8 cellular contexts compared by ENCODE assay signal in the genomic region with DNA sequence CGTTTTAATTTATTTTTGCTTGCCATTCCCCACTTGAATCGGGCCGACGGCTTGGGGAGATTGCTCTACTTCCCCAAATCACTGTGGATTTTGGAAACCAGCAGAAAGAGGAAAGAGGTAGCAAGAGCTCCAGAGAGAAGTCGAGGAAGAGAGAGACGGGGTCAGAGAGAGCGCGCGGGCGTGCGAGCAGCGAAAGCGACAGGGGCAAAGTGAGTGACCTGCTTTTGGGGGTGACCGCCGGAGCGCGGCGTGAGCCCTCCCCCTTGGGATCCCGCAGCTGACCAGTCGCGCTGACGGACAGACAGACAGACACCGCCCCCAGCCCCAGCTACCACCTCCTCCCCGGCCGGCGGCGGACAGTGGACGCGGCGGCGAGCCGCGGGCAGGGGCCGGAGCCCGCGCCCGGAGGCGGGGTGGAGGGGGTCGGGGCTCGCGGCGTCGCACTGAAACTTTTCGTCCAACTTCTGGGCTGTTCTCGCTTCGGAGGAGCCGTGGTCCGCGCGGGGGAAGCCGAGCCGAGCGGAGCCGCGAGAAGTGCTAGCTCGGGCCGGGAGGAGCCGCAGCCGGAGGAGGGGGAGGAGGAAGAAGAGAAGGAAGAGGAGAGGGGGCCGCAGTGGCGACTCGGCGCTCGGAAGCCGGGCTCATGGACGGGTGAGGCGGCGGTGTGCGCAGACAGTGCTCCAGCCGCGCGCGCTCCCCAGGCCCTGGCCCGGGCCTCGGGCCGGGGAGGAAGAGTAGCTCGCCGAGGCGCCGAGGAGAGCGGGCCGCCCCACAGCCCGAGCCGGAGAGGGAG. TPM values are rescaled to one million over a fixed set of nuclear protein-coding genes. Genes with fewer than 3 reads are reported as not detected.
DNase-seq lines count a peak whose midpoint lies in the region; ATAC-seq, FAIRE-seq and TF ChIP-seq lines count a peak whose summit lies in the region.

No MANE protein-coding gene starts in this region.

- peak; percentile 60 to 67 for DNase-seq in A549 (ENCODE audit: low read depth in 1 of 2, low spot score in 1 of 2)
- peak; percentile 68 for DNase-seq in NCI-H460 (ENCODE audit: extremely low read depth, low read depth)
- peak; percentile 20 for DNase-seq in activated CD8-positive, alpha-beta memory T cell treated with anti-CD3 and anti-CD28 coated beads, Interleukin-2, amount 50 U/mL, for 4 hours
- DNase-seq in erythroblast (lab: John Stamatoyannopoulos, UW) = peak; percentile 78 to 82
- DNase-seq in superior temporal gyrus (ENCODE audit: extremely low spot score) = peak; percentile 30

- peaks cover 5% of the 10 kb centered on the region for H3K27me3 ChIP-seq in mononuclear cell (ENCODE audit: insufficient read depth, low read length)

- TF ChIP-seq EP300 in A549 (IDR thresholded peaks at IDR 0.05) = no peak

- 2% methylated on average over 45 of the region's 84 CpGs for WGBS in A549 (ENCODE audit: missing lambda C conversion rate)

- FAIRE-seq in A549 (lab: Jason Lieb, UNC) = no peak

- H3K4me3 ChIP-seq in A549 (peak overlapping the region; percentile 59), mononuclear cell (ENCODE audit: low read length) (peak overlapping the region; percentile 63)

- H3K27ac ChIP-seq in A549 = peak overlapping the region; percentile 97 to 100

- H3K4me2 ChIP-seq in A549 = peak overlapping the region; percentile 93

- CTCF ChIA-PET in A549 (lab: Yijun Ruan, JAX) = interaction anchor here (0.5 to 4.8 kb wide), 41 partner anchors 7 to 467 kb away, joined by 3 to 235 read pairs (median 6); no protein-coding TSS in a partner anchor

- POLR2A ChIA-PET in A549 (lab: Yijun Ruan, JAX) = interaction anchor here (0.8 to 2.5 kb wide), 22 partner anchors 10 to 319 kb away, joined by 3 to 21 read pairs (median 4); a partner anchor contains a TSS

- ATAC-seq in A549 (peak; percentile 51 to 62), GM18505 (IDR thresholded peaks at IDR 0.05; ENCODE audit: unreplicated experiment) (peak; percentile 1), HG03442 (IDR thresholded peaks at IDR 0.05; ENCODE audit: unreplicated experiment) (no peak)

- no peak for TF ChIP-seq RAD21 in A549 (conservative IDR thresholded peaks at IDR 0.05 in 1 of 2, IDR thresholded peaks at IDR 0.05 in 1 of 2)

- H3K9me3 ChIP-seq in A549 (no peaks in the 10 kb centered on the region), mononuclear cell (ENCODE audit: low read depth, low read length) (no peaks in the 10 kb centered on the region)

- peaks cover 23% of the 10 kb centered on the region for H3K4me1 ChIP-seq in A549
- H3K4me1 ChIP-seq in mononuclear cell (ENCODE audit: insufficient read depth, low read length) = peaks cover 50% of the 10 kb centered on the region

- TF ChIP-seq CTCF in A549 (IDR thresholded peaks at IDR 0.05) = no peak

- TF ChIP-seq POLR2A in A549 (IDR thresholded peaks at IDR 0.05; ENCODE audit: low read length) (peak; percentile 49), GM18505 (IDR thresholded peaks at IDR 0.05; ENCODE audit: borderline replicate concordance, extremely low read depth, insufficient read depth, insufficient read length) (no peak), erythroblast (IDR thresholded peaks at IDR 0.05; ENCODE audit: low read length) (peak; percentile 70)

TF ChIP-seq in A549, 52 proteins besides CTCF, POLR2A, EP300 and RAD21:
- TF ChIP-seq HOXA7 (CRISPR knock-in tag; IDR thresholded peaks at IDR 0.05) (no peak), HDAC2 (IDR thresholded peaks at IDR 0.05) (no peak), JUN (IDR thresholded peaks at IDR 0.05) (peak in 1 of 2 experiments; percentile 51; a peak in 2 of 5 replicates), PHF8 (IDR thresholded peaks at IDR 0.05; ENCODE audit: borderline replicate concordance, low read depth) (peak; percentile 44; the same call in 1 of the 2 replicates), MYC (IDR thresholded peaks at IDR 0.05; ENCODE audit: borderline replicate concordance, low read length) (no peak), ZNF302 (CRISPR knock-in tag; IDR thresholded peaks at IDR 0.05) (no peak), TP53 (CRISPR knock-in tag; IDR thresholded peaks at IDR 0.05) (no peak), CHD2 (IDR thresholded peaks at IDR 0.05; ENCODE audit: low read length, partially characterized antibody) (no peak)
- TF ChIP-seq, protein P1, sequence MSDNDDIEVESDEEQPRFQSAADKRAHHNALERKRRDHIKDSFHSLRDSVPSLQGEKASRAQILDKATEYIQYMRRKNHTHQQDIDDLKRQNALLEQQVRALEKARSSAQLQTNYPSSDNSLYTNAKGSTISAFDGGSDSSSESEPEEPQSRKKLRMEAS (IDR thresholded peaks at IDR 0.05) = no peak
- TF ChIP-seq, protein P2, sequence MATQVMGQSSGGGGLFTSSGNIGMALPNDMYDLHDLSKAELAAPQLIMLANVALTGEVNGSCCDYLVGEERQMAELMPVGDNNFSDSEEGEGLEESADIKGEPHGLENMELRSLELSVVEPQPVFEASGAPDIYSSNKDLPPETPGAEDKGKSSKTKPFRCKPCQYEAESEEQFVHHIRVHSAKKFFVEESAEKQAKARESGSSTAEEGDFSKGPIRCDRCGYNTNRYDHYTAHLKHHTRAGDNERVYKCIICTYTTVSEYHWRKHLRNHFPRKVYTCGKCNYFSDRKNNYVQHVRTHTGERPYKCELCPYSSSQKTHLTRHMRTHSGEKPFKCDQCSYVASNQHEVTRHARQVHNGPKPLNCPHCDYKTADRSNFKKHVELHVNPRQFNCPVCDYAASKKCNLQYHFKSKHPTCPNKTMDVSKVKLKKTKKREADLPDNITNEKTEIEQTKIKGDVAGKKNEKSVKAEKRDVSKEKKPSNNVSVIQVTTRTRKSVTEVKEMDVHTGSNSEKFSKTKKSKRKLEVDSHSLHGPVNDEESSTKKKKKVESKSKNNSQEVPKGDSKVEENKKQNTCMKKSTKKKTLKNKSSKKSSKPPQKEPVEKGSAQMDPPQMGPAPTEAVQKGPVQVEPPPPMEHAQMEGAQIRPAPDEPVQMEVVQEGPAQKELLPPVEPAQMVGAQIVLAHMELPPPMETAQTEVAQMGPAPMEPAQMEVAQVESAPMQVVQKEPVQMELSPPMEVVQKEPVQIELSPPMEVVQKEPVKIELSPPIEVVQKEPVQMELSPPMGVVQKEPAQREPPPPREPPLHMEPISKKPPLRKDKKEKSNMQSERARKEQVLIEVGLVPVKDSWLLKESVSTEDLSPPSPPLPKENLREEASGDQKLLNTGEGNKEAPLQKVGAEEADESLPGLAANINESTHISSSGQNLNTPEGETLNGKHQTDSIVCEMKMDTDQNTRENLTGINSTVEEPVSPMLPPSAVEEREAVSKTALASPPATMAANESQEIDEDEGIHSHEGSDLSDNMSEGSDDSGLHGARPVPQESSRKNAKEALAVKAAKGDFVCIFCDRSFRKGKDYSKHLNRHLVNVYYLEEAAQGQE (IDR thresholded peaks at IDR 0.05) = no peak
- TF ChIP-seq, protein P3, sequence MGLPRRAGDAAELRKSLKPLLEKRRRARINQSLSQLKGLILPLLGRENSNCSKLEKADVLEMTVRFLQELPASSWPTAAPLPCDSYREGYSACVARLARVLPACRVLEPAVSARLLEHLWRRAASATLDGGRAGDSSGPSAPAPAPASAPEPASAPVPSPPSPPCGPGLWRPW (IDR thresholded peaks at IDR 0.05) = no peak

RNA-seq across cellular contexts. Expression of a gene that starts 0.6 kb away (rescaled TPM):
- polyA plus RNA-seq in A549 (2011; rRNA removed) (83.7 and 101 TPM in 2 replicates), A549 (2017; fragmentation: RNase III; extraction: RNeasy Plus Mini Kit Qiagen cat#74134 plus additional on column Dnase treatment) (35.4 to 41.1 TPM (median 35.8 TPM) in 3 replicates)
- polyA plus RNA-seq in A549 (2012; cell fraction: cytosol; rRNA removed) = 71.6 and 78.6 TPM in 2 replicates
- polyA plus RNA-seq in A549 (2012; cell fraction: nucleus; rRNA removed) = 87.2 and 111 TPM in 2 replicates
- polyA minus RNA-seq in A549 (2011; rRNA and poly(A)+ RNA removed) = 125 and 135 TPM in 2 replicates
- 73.7 and 85.5 TPM in 2 replicates for total RNA-seq in NCI-H460 (2014; rRNA removed; shearing (Covaris generic))
- 91.9 and 128 TPM in 2 replicates for polyA plus RNA-seq in NCI-H460 (2014; cell fraction: nucleus; rRNA removed)
- total RNA-seq in mononuclear cell = 78.8 TPM

Comparison
In these comparisons a context has a peak if more than half of its experiments do, and no peak if none do; other contexts are left out.
1. DNase-seq: peak in every context shown above with its lines; median percentile 80 in erythroblast; 68 in NCI-H460; 64 in A549; 30 in superior temporal gyrus; 20 in activated CD8-positive, alpha-beta memory T cell treated with anti-CD3 and anti-CD28 coated beads, Interleukin-2, amount 50 U/mL, for 4 hours.